In the genomic region with DNA sequence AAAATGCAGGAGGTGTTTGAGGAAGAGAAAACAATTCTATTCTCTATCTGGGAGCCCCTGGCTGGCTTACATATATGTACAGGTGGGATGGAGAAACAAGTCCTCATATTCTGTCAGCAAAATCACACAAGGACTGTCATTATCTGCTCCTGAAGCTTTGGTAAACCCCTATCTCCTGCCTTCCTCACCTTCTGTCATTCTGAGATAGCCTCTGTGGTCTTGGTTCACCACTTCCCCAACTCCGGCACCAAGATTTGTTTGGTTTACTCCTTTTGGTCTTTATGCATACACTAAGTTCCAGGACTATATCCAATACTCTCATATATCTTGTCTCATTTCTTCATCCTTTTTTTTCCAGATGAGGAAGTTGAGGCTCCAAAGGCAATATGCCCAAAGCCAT, we compare ENCODE assay signal across 16 cellular contexts.
"Had no signal": no experiment of that assay in that cellular context is flagged by ENCODE, and none has a peak within 500 bp of the region (broad histone marks: within the 10 kb centered on the region; RNA-seq: fewer than 3 reads in every experiment).

No MANE protein-coding gene starts in this region.

- H3K9me3 Mint-ChIP-seq: activated T-helper 17 cell treated with anti-CD3 and anti-CD28 coated beads, Interleukin-2, amount 50 U/mL, for 72 hours; neural progenitor cell had no signal

- H3K36me3 Mint-ChIP-seq: naive B cell, neural progenitor cell had no signal

- H3K27ac Mint-ChIP-seq: activated CD4-positive, alpha-beta T cell treated with anti-CD3 and anti-CD28 coated beads for 36 hours; activated T-helper 17 cell treated with anti-CD3 and anti-CD28 coated beads, Interleukin-2, amount 50 U/mL, for 72 hours; naive B cell; neural progenitor cell had no signal

- H3K4me3 Mint-ChIP-seq: activated CD4-positive, alpha-beta T cell treated with anti-CD3 and anti-CD28 coated beads for 36 hours; activated T-helper 17 cell treated with anti-CD3 and anti-CD28 coated beads, Interleukin-2, amount 50 U/mL, for 72 hours; naive B cell; neural progenitor cell had no signal

- ATAC-seq: activated CD4-positive, alpha-beta T cell treated with anti-CD3 and anti-CD28 coated beads for 36 hours; activated T-helper 17 cell treated with anti-CD3 and anti-CD28 coated beads, Interleukin-2, amount 50 U/mL, for 72 hours; body of pancreas; left ventricle myocardium superior had no signal

- DNase-seq: activated CD4-positive, alpha-beta T cell treated with anti-CD3 and anti-CD28 coated beads for 36 hours; activated CD4-positive, alpha-beta T cell treated with anti-CD3 and anti-CD28 coated beads, Interleukin-2, amount 50 U/mL, for 48 hours; activated naive CD4-positive, alpha-beta T cell treated with Interleukin-2 at 50 U/mL for 16 hours; body of pancreas; dermis blood vessel endothelial cell; effector memory CD4-positive, alpha-beta T cell; esophagus squamous epithelium; left ventricle myocardium superior; naive B cell; stomach; upper lobe of left lung had no signal

- H3K4me3 ChIP-seq: body of pancreas, esophagus squamous epithelium, neural progenitor cell, prostate gland, right atrium auricular region, skin epidermis, stomach, upper lobe of left lung had no signal

- H3K27me3 ChIP-seq: body of pancreas, esophagus squamous epithelium, neural progenitor cell, right atrium auricular region, stomach, upper lobe of left lung had no signal

- H3K4me1 Mint-ChIP-seq: activated CD4-positive, alpha-beta T cell treated with anti-CD3 and anti-CD28 coated beads for 36 hours; activated T-helper 17 cell treated with anti-CD3 and anti-CD28 coated beads, Interleukin-2, amount 50 U/mL, for 72 hours; naive B cell; neural progenitor cell had no signal

- H3K27ac ChIP-seq: body of pancreas, esophagus squamous epithelium, neural progenitor cell, prostate gland, right atrium auricular region, skin epidermis, stomach, upper lobe of left lung had no signal

- H3K9me3 ChIP-seq: body of pancreas, esophagus squamous epithelium, prostate gland, right atrium auricular region, stomach, upper lobe of left lung had no signal

- H3K36me3 ChIP-seq: esophagus squamous epithelium, neural progenitor cell, prostate gland, right atrium auricular region, stomach, upper lobe of left lung had no signal

- H3K27me3 Mint-ChIP-seq: activated CD4-positive, alpha-beta T cell treated with anti-CD3 and anti-CD28 coated beads for 36 hours had no signal

- H3K4me1 ChIP-seq: body of pancreas, esophagus squamous epithelium, neural progenitor cell, prostate gland, stomach, upper lobe of left lung had no signal
